In genomic region chr10:20614911-20615310, GRCh38 we compare ENCODE assay signal across 2 cellular contexts.
A peak's percentile ranks its signal among the peaks of the same experiment; 100 is the strongest.
TF ChIP-seq lines count a peak whose summit lies in the region.

No MANE protein-coding gene starts in this region.

TF ChIP-seq in GM23338, 12 proteins besides CTCF, POLR2A, EP300 and RAD21 (continued from another document):
- TF ChIP-seq ZNF462 (CRISPR knock-in tag; IDR thresholded peaks at IDR 0.05) (peak; percentile 96), ZNF114 (CRISPR knock-in tag; IDR thresholded peaks at IDR 0.05) (peak; percentile 54; the same call in 1 of the 2 replicates), EZH2 (IDR thresholded peaks at IDR 0.05; ENCODE audit: low read depth, unreplicated experiment) (no peak)
TF ChIP-seq in GM23338: peak in this region for 4.

TF ChIP-seq in WTC11, 78 proteins besides CTCF, POLR2A, EP300 and RAD21 (continued from another document):
- TF ChIP-seq ZNF532 (CRISPR knock-in tag; IDR thresholded peaks at IDR 0.05; ENCODE audit: borderline replicate concordance) = peak; percentile 41; the same call in 1 of the 2 replicates
- 0 out of 2 replicates have a peak, but pooled peaks have one; percentile 17 for TF ChIP-seq ZNF396 (CRISPR knock-in tag; IDR thresholded peaks at IDR 0.05; ENCODE audit: borderline replicate concordance)
- TF ChIP-seq, protein P1, sequence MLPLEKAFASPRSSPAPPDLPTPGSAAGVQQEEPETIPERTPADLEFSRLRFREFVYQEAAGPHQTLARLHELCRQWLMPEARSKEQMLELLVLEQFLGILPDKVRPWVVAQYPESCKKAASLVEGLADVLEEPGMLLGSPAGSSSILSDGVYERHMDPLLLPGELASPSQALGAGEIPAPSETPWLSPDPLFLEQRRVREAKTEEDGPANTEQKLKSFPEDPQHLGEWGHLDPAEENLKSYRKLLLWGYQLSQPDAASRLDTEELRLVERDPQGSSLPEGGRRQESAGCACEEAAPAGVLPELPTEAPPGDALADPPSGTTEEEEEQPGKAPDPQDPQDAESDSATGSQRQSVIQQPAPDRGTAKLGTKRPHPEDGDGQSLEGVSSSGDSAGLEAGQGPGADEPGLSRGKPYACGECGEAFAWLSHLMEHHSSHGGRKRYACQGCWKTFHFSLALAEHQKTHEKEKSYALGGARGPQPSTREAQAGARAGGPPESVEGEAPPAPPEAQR (CRISPR knock-in tag; IDR thresholded peaks at IDR 0.05) = peak; percentile 53
- TF ChIP-seq, protein P2, sequence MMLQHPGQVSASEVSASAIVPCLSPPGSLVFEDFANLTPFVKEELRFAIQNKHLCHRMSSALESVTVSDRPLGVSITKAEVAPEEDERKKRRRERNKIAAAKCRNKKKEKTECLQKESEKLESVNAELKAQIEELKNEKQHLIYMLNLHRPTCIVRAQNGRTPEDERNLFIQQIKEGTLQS (CRISPR knock-in tag; conservative IDR thresholded peaks at IDR 0.05) = no peak
- no peak for TF ChIP-seq NFATC4 (CRISPR knock-in tag; IDR thresholded peaks at IDR 0.05)
- TF ChIP-seq, protein P3, sequence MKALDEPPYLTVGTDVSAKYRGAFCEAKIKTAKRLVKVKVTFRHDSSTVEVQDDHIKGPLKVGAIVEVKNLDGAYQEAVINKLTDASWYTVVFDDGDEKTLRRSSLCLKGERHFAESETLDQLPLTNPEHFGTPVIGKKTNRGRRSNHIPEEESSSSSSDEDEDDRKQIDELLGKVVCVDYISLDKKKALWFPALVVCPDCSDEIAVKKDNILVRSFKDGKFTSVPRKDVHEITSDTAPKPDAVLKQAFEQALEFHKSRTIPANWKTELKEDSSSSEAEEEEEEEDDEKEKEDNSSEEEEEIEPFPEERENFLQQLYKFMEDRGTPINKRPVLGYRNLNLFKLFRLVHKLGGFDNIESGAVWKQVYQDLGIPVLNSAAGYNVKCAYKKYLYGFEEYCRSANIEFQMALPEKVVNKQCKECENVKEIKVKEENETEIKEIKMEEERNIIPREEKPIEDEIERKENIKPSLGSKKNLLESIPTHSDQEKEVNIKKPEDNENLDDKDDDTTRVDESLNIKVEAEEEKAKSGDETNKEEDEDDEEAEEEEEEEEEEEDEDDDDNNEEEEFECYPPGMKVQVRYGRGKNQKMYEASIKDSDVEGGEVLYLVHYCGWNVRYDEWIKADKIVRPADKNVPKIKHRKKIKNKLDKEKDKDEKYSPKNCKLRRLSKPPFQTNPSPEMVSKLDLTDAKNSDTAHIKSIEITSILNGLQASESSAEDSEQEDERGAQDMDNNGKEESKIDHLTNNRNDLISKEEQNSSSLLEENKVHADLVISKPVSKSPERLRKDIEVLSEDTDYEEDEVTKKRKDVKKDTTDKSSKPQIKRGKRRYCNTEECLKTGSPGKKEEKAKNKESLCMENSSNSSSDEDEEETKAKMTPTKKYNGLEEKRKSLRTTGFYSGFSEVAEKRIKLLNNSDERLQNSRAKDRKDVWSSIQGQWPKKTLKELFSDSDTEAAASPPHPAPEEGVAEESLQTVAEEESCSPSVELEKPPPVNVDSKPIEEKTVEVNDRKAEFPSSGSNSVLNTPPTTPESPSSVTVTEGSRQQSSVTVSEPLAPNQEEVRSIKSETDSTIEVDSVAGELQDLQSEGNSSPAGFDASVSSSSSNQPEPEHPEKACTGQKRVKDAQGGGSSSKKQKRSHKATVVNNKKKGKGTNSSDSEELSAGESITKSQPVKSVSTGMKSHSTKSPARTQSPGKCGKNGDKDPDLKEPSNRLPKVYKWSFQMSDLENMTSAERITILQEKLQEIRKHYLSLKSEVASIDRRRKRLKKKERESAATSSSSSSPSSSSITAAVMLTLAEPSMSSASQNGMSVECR (CRISPR knock-in tag; IDR thresholded peaks at IDR 0.05; ENCODE audit: borderline replicate concordance) = no peak
- TF ChIP-seq, protein P4, sequence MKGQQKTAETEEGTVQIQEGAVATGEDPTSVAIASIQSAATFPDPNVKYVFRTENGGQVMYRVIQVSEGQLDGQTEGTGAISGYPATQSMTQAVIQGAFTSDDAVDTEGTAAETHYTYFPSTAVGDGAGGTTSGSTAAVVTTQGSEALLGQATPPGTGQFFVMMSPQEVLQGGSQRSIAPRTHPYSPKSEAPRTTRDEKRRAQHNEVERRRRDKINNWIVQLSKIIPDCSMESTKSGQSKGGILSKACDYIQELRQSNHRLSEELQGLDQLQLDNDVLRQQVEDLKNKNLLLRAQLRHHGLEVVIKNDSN (CRISPR knock-in tag; IDR thresholded peaks at IDR 0.05) = no peak
- no peak for TF ChIP-seq FOXK1 (CRISPR knock-in tag; IDR thresholded peaks at IDR 0.05)
- TF ChIP-seq ZNF423 (CRISPR knock-in tag; IDR thresholded peaks at IDR 0.05) = peak; percentile 57
- TF ChIP-seq PRRX2 (CRISPR knock-in tag; IDR thresholded peaks at IDR 0.05) = no peak
- TF ChIP-seq CBFB (CRISPR knock-in tag; IDR thresholded peaks at IDR 0.05; ENCODE audit: low read depth) = 0 out of 2 replicates have a peak, but pooled peaks have one; percentile 50
- no peak for TF ChIP-seq MYBL2 (CRISPR knock-in tag; IDR thresholded peaks at IDR 0.05)
- TF ChIP-seq TEAD4 (CRISPR knock-in tag; IDR thresholded peaks at IDR 0.05) = no peak
- no peak for TF ChIP-seq NFE2L1 (CRISPR knock-in tag; IDR thresholded peaks at IDR 0.05)
TF ChIP-seq in WTC11: peak in this region for 5.
